In the genomic region with DNA sequence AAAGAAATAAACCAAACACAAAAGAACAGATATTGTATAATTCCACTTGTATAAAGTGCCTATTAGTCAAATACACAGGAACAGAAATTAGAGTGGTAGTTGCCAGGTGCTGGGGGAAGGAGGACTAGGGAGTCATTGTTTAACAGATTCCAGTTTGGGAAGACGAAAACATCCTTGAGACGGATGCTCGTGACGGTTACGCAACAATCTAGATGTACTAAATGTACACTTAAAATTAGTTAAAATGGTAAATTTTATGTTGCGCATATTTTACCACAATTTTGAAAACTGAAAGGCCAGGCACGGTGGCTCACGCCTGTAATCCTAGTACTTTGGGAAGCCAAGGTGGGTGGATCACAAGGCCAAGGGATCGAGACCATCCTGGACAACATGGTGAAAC, we compare ENCODE assay signal across 8 cellular contexts.
"Had no signal": no experiment of that assay in that cellular context is flagged by ENCODE, and none has a peak within 500 bp of the region (broad histone marks: within the 10 kb centered on the region; RNA-seq: fewer than 3 reads in every experiment).

No MANE protein-coding gene starts in this region.

- DNase-seq: GM23248, GOT3, H9, HCEC 1CT, KG1 had no signal

- H2AFZ ChIP-seq: GM23248 had no signal

- H3K27ac ChIP-seq: GM23248 had no signal

- ATAC-seq: K562 had no signal

- FAIRE-seq: H54, HTR-8/SVneo had no signal

- H3K9ac ChIP-seq: GM23248 had no signal

- H3K4me3 ChIP-seq: GM23248, K562 had no signal
